In the genomic region with DNA sequence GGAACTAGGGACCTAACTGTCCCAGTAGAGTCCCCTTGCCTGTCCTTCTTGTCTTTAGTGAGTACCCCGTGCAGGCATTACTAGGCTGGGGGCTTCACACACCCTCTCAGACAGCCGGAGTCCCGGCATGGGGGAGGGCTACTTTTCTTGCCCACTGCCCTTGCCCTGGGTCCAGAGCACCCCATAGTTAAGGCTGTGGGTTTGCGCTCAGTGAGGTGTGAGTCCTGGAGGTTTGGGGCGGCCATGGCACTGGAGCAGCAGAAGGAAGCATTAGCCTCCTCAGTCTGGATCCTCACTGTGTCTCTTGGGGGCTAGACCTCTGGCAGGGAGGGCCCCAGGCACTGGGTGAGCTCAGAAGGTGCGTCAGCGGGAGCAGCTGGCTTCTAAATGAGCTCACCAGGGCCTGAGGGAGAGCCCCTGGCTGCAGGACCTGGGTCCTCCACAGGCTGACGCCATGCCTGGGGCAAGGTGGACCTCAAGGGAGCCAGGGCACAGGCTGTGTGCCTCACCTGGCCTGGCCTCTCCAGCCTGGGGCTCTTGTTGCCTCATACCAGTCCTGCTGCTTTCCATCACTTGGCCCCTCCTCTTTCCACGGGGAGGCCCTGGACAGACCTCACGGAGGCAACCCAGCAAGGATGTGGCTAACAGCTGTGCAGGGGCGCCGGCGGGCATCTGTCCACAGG, we compare ENCODE assay signal across 20 cellular contexts. TPM values are rescaled to one million over a fixed set of nuclear protein-coding genes. Genes with fewer than 3 reads are reported as not detected.
DNase-seq lines count a peak whose midpoint lies in the region; ATAC-seq lines count a peak whose summit lies in the region.
"Had no signal": no experiment of that assay in that cellular context is flagged by ENCODE, and none has a peak within 500 bp of the region (broad histone marks: within the 10 kb centered on the region; RNA-seq: fewer than 3 reads in every experiment).

No MANE protein-coding gene starts in this region.

- peaks cover 0 to 1% (median 0%) of the 10 kb centered on the region in 6 donors for H3K9me3 Mint-ChIP-seq in immature natural killer cell
- H3K9me3 Mint-ChIP-seq: activated CD4-positive, alpha-beta memory T cell treated with anti-CD3 and anti-CD28 coated beads for 36 hours; activated naive CD4-positive, alpha-beta T cell treated with anti-CD3 and anti-CD28 coated beads, Interleukin-2, amount 50 U/mL, for 72 hours; activated T-cell treated with anti-CD3 and anti-CD28 coated beads, Interleukin-2, amount 50 U/mL, for 24 hours; CD4-positive, alpha-beta T cell; dendritic cell treated with granulocyte-macrophage colony-stimulating factor and Interleukin-4, amounts not matched to agents 40 ng/mL and 50 ng/mL, for 4 days; stimulated activated naive CD8-positive, alpha-beta T cell treated with anti-CD3 and anti-CD28 coated beads, Interleukin-15, Interleukin-2, amounts not matched to agents 100 ng/mL and 50 ng/mL, for 24 hours had no signal

- H3K27ac Mint-ChIP-seq in immature natural killer cell: peak overlapping the region in 1 of 6 donors; percentile 31
- H3K27ac Mint-ChIP-seq: activated CD4-positive, alpha-beta memory T cell treated with anti-CD3 and anti-CD28 coated beads for 36 hours; activated naive CD4-positive, alpha-beta T cell treated with anti-CD3 and anti-CD28 coated beads, Interleukin-2, amount 50 U/mL, for 72 hours; activated T-cell treated with anti-CD3 and anti-CD28 coated beads, Interleukin-2, amount 50 U/mL, for 24 hours; CD4-positive, alpha-beta T cell; dendritic cell treated with granulocyte-macrophage colony-stimulating factor and Interleukin-4, amounts not matched to agents 40 ng/mL and 50 ng/mL, for 4 days; stimulated activated naive CD8-positive, alpha-beta T cell treated with anti-CD3 and anti-CD28 coated beads, Interleukin-15, Interleukin-2, amounts not matched to agents 100 ng/mL and 50 ng/mL, for 24 hours had no signal

- DNase-seq in NCI-H524 (lab: John Stamatoyannopoulos, UW): peak; percentile 33 to 75
- no peak for DNase-seq in NCI-H524 treated with DMSO at 0.1 percent for 48 hours (lab: John Stamatoyannopoulos, UW)
- DNase-seq in NCI-H2171 (lab: John Stamatoyannopoulos, UW): peak; percentile 32
- DNase-seq in immature natural killer cell: peak in 2 of 3 donors; percentile 11 to 34
- DNase-seq in renal cortical epithelial cell (ENCODE audit: low read depth): peak; percentile 12
- no peak for DNase-seq in C1 segment of cervical spinal cord (lab: John Stamatoyannopoulos, UW)
- DNase-seq: activated CD4-positive, alpha-beta memory T cell treated with anti-CD3 and anti-CD28 coated beads for 36 hours; activated T-cell treated with anti-CD3 and anti-CD28 coated beads, Interleukin-2, amount 50 U/mL, for 24 hours; CD4-positive, alpha-beta T cell; KG1; NCI-H2081; NCI-H774; SW 1271; upper lobe of left lung had no signal

- ATAC-seq in GM21381 (IDR thresholded peaks at IDR 0.05; ENCODE audit: unreplicated experiment): no peak
- no peak for ATAC-seq in HG02642 (IDR thresholded peaks at IDR 0.05; ENCODE audit: poor library complexity, unreplicated experiment)

- H3K36me3 Mint-ChIP-seq in immature natural killer cell: no peaks in the 10 kb centered on the region
- H3K36me3 Mint-ChIP-seq: activated CD4-positive, alpha-beta memory T cell treated with anti-CD3 and anti-CD28 coated beads for 36 hours; activated naive CD4-positive, alpha-beta T cell treated with anti-CD3 and anti-CD28 coated beads, Interleukin-2, amount 50 U/mL, for 72 hours had no signal

- H3K27me3 Mint-ChIP-seq in immature natural killer cell (ENCODE audit: low read depth in 3 of 3): peaks cover 0 to 3% (median 0%) of the 10 kb centered on the region in 3 donors
- H3K27me3 Mint-ChIP-seq: activated CD4-positive, alpha-beta memory T cell treated with anti-CD3 and anti-CD28 coated beads for 36 hours; activated T-cell treated with anti-CD3 and anti-CD28 coated beads, Interleukin-2, amount 50 U/mL, for 24 hours; brain; CD4-positive, alpha-beta T cell; dendritic cell treated with granulocyte-macrophage colony-stimulating factor and Interleukin-4, amounts not matched to agents 40 ng/mL and 50 ng/mL, for 4 days; stimulated activated naive CD8-positive, alpha-beta T cell treated with anti-CD3 and anti-CD28 coated beads, Interleukin-15, Interleukin-2, amounts not matched to agents 100 ng/mL and 50 ng/mL, for 24 hours had no signal

- H3K4me3 Mint-ChIP-seq in immature natural killer cell: peak overlapping the region in 3 of 5 donors; percentile 18 to 52 (median 21)
- H3K4me3 Mint-ChIP-seq: activated CD4-positive, alpha-beta memory T cell treated with anti-CD3 and anti-CD28 coated beads for 36 hours; activated T-cell treated with anti-CD3 and anti-CD28 coated beads, Interleukin-2, amount 50 U/mL, for 24 hours; brain; CD4-positive, alpha-beta T cell; dendritic cell treated with granulocyte-macrophage colony-stimulating factor and Interleukin-4, amounts not matched to agents 40 ng/mL and 50 ng/mL, for 4 days; stimulated activated naive CD8-positive, alpha-beta T cell treated with anti-CD3 and anti-CD28 coated beads, Interleukin-15, Interleukin-2, amounts not matched to agents 100 ng/mL and 50 ng/mL, for 24 hours had no signal

- H3K4me1 Mint-ChIP-seq in immature natural killer cell: peaks cover 41 to 46% of the 10 kb centered on the region in 2 donors

RNA-seq across cellular contexts. Expression of a gene that starts 27.4 kb away (rescaled TPM):
- polyA plus RNA-seq in immature natural killer cell: 1 to 10 TPM; 5.1 to 6.6 (median 6.0) TPM
- total RNA-seq in renal cortical epithelial cell: 9.2 and 32.4 TPM in 2 replicates

Comparison
In these comparisons a context has a peak if more than half of its experiments do, and no peak if none do; other contexts are left out.
1. DNase-seq: peak in NCI-H524 (2 of 2), NCI-H2171 (single experiment), immature natural killer cell (2 of 3) and renal cortical epithelial cell (single experiment); none in NCI-H524 treated with DMSO at 0.1 percent for 48 hours (single experiment) and C1 segment of cervical spinal cord (0 of 14).